35 cellular contexts compared by ENCODE assay signal in the genomic region with DNA sequence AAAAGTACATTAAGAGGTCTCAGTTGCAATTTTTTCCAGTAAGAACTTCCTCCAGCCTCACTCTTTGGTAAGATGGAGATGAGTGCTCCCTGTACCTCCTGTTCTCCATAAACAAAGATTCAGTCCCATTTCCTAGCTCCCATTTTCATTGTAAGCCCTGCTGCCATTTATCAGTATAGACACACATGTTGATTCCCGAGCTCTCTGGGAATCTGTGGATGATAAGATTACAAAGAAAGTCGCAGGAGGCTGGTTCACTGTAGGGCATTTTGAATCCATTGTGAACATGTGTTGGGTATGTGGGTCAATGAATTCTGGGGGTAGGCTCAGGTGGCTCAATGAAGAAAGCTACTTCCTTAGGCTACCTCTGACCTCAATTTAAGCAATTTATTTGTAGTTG.
"Had no signal": no experiment of that assay in that cellular context is flagged by ENCODE, and none has a peak within 500 bp of the region (broad histone marks: within the 10 kb centered on the region; RNA-seq: fewer than 3 reads in every experiment).

No MANE protein-coding gene starts in this region.

- H3K4me3 ChIP-seq: ascending aorta, cardiac muscle cell had no signal

- DNase-seq: activated CD4-positive, alpha-beta memory T cell treated with anti-CD3 and anti-CD28 coated beads, Interleukin-2, amount 10 ng/mL, durations not matched to agents 7 days and 5 days; activated CD4-positive, alpha-beta T cell treated with anti-CD3 and anti-CD28 coated beads for 1 hour; activated CD4-positive, alpha-beta T cell treated with anti-CD3 and anti-CD28 coated beads for 36 hours; activated CD4-positive, alpha-beta T cell treated with anti-CD3 and anti-CD28 coated beads for 48 hours; activated CD4-positive, alpha-beta T cell treated with anti-CD3 and anti-CD28 coated beads, Interleukin-2, amount 10 ng/mL, durations not matched to agents 7 days and 5 days; activated CD4-positive, alpha-beta T cell treated with anti-CD3 and anti-CD28 coated beads, Interleukin-2, amount 50 U/mL, for 48 hours; activated CD4-positive, CD25-positive, alpha-beta regulatory T cell; activated CD8-positive, alpha-beta memory T cell treated with anti-CD3 and anti-CD28 coated beads for 24 hours; activated CD8-positive, alpha-beta memory T cell treated with anti-CD3 and anti-CD28 coated beads, Interleukin-2, amount 10 ng/mL, durations not matched to agents 7 days and 5 days; activated CD8-positive, alpha-beta memory T cell treated with anti-CD3 and anti-CD28 coated beads, Interleukin-2, amount 50 U/mL, for 48 hours; activated CD8-positive, alpha-beta T cell treated with anti-CD3 and anti-CD28 coated beads, Interleukin-2, amount 10 ng/mL, durations not matched to agents 7 days and 5 days; activated effector memory CD4-positive, alpha-beta T cell treated with anti-CD3 and anti-CD28 coated beads, Interleukin-2, amount 50 U/mL, for 16 hours; activated gamma-delta T cell treated with Interleukin-2 at 50 U/mL for 16 hours; activated naive CD4-positive, alpha-beta T cell; activated naive CD4-positive, alpha-beta T cell treated with anti-CD3 and anti-CD28 coated beads for 36 hours; activated naive CD4-positive, alpha-beta T cell treated with anti-CD3 and anti-CD28 coated beads, Interleukin-2, amount 50 U/mL, for 16 hours; activated naive CD8-positive, alpha-beta T cell treated with anti-CD3 and anti-CD28 coated beads for 36 hours; activated T-cell treated with anti-CD3 and anti-CD28 coated beads, Interleukin-2, amount 50 U/mL, for 24 hours; activated T-cell treated with anti-CD3 and anti-CD28 coated beads, Interleukin-2, amount 50 U/mL, for 48 hours; amygdala; anterior cingulate cortex; caudate nucleus; cerebellar nuclear complex; T-helper 1 cell; T-helper 2 cell; T-helper 9 cell; WERI-Rb-1 had no signal

- H3K4me1 Mint-ChIP-seq: activated CD4-positive, alpha-beta T cell treated with anti-CD3 and anti-CD28 coated beads, Interleukin-2, amount 10 ng/mL, durations not matched to agents 7 days and 5 days; brain; central memory CD8-positive, alpha-beta T cell; WTC11 had no signal

- H3K36me3 ChIP-seq: ascending aorta, cardiac muscle cell, WERI-Rb-1 had no signal

- H3K4me1 ChIP-seq: ascending aorta had no signal

- H3K27me3 ChIP-seq: ascending aorta, cardiac muscle cell had no signal

- H3K27me3 Mint-ChIP-seq: activated CD4-positive, alpha-beta T cell treated with anti-CD3 and anti-CD28 coated beads for 36 hours; activated CD4-positive, alpha-beta T cell treated with anti-CD3 and anti-CD28 coated beads, Interleukin-2, amount 10 ng/mL, durations not matched to agents 7 days and 5 days; activated CD8-positive, alpha-beta memory T cell treated with anti-CD3 and anti-CD28 coated beads, Interleukin-2, amount 10 ng/mL, durations not matched to agents 7 days and 5 days; activated naive CD8-positive, alpha-beta T cell treated with anti-CD3 and anti-CD28 coated beads for 36 hours; activated T-cell treated with anti-CD3 and anti-CD28 coated beads, Interleukin-2, amount 50 U/mL, for 24 hours; central memory CD8-positive, alpha-beta T cell had no signal

- H3K27ac Mint-ChIP-seq: activated CD4-positive, alpha-beta memory T cell treated with anti-CD3 and anti-CD28 coated beads, Interleukin-2, amount 10 ng/mL, durations not matched to agents 7 days and 5 days; activated CD4-positive, alpha-beta T cell treated with anti-CD3 and anti-CD28 coated beads for 36 hours; activated CD4-positive, alpha-beta T cell treated with anti-CD3 and anti-CD28 coated beads, Interleukin-2, amount 10 ng/mL, durations not matched to agents 7 days and 5 days; activated CD8-positive, alpha-beta memory T cell treated with anti-CD3 and anti-CD28 coated beads, Interleukin-2, amount 10 ng/mL, durations not matched to agents 7 days and 5 days; activated CD8-positive, alpha-beta T cell treated with anti-CD3 and anti-CD28 coated beads, Interleukin-2, amount 10 ng/mL, durations not matched to agents 7 days and 5 days; activated naive CD4-positive, alpha-beta T cell treated with anti-CD3 and anti-CD28 coated beads for 36 hours; activated naive CD4-positive, alpha-beta T cell treated with anti-CD3 and anti-CD28 coated beads, Interleukin-2, amount 50 U/mL, for 72 hours; activated naive CD8-positive, alpha-beta T cell treated with anti-CD3 and anti-CD28 coated beads for 36 hours; activated T-cell treated with anti-CD3 and anti-CD28 coated beads, Interleukin-2, amount 50 U/mL, for 24 hours; brain; T-helper 1 cell treated with Interleukin-12 subunit alpha and Interleukin-12 subunit beta and Interleukin-4 antibody, amounts not matched to agents 30 μg/mL and 1 μg/mL, for 36 hours; T-helper 2 cell treated with Interferon-gamma antibody and Interleukin-4, amounts not matched to agents 5 μg/mL and 100 μg/mL, for 36 hours; WTC11 had no signal

- H3K4me3 Mint-ChIP-seq: activated CD4-positive, alpha-beta memory T cell treated with anti-CD3 and anti-CD28 coated beads, Interleukin-2, amount 10 ng/mL, durations not matched to agents 7 days and 5 days; activated CD4-positive, alpha-beta T cell treated with anti-CD3 and anti-CD28 coated beads for 36 hours; activated CD4-positive, alpha-beta T cell treated with anti-CD3 and anti-CD28 coated beads, Interleukin-2, amount 10 ng/mL, durations not matched to agents 7 days and 5 days; activated CD8-positive, alpha-beta memory T cell treated with anti-CD3 and anti-CD28 coated beads, Interleukin-2, amount 10 ng/mL, durations not matched to agents 7 days and 5 days; activated CD8-positive, alpha-beta T cell treated with anti-CD3 and anti-CD28 coated beads, Interleukin-2, amount 10 ng/mL, durations not matched to agents 7 days and 5 days; activated naive CD4-positive, alpha-beta T cell treated with anti-CD3 and anti-CD28 coated beads for 36 hours; activated naive CD8-positive, alpha-beta T cell treated with anti-CD3 and anti-CD28 coated beads for 36 hours; activated T-cell treated with anti-CD3 and anti-CD28 coated beads, Interleukin-2, amount 50 U/mL, for 24 hours; brain; central memory CD8-positive, alpha-beta T cell; T-helper 1 cell treated with Interleukin-12 subunit alpha and Interleukin-12 subunit beta and Interleukin-4 antibody, amounts not matched to agents 30 μg/mL and 1 μg/mL, for 36 hours; T-helper 2 cell treated with Interferon-gamma antibody and Interleukin-4, amounts not matched to agents 5 μg/mL and 100 μg/mL, for 36 hours; WTC11 had no signal

- H3K27ac ChIP-seq: ascending aorta, cardiac muscle cell, WERI-Rb-1 had no signal
